ENCODE assay signal across 28 cellular contexts in genomic region chr14:72632727-72633126, GRCh38.
A peak's percentile ranks its signal among the peaks of the same experiment; 100 is the strongest.
DNase-seq lines count a peak whose midpoint lies in the region; ATAC-seq, FAIRE-seq and TF ChIP-seq lines count a peak whose summit lies in the region.
"Had no signal": no experiment of that assay in that cellular context is flagged by ENCODE, and none has a peak within 500 bp of the region (broad histone marks: within the 10 kb centered on the region; RNA-seq: fewer than 3 reads in every experiment).

No MANE protein-coding gene starts in this region.

- TF ChIP-seq CTCF in IMR-90 (conservative IDR thresholded peaks at IDR 0.05; ENCODE audit: low read depth, low read length) (no peak), foreskin keratinocyte (conservative IDR thresholded peaks at IDR 0.05) (no peak), psoas muscle (IDR thresholded peaks at IDR 0.05) (no peak)

- no peak for TF ChIP-seq RAD21 in IMR-90 (IDR thresholded peaks at IDR 0.05; ENCODE audit: low read length)

- H3K4me1 ChIP-seq in IMR-90 (ENCODE audit: control insufficient read depth, insufficient read depth, low read length) (peaks cover 22% of the 10 kb centered on the region), foreskin keratinocyte (peaks cover 30% of the 10 kb centered on the region), psoas muscle (peaks cover 24% of the 10 kb centered on the region)
- H3K4me1 ChIP-seq: BLaER1 had no signal

- POLR2A ChIA-PET in IMR-90 (lab: Charles Lee; ENCODE audit: unreplicated experiment): no interaction called here

- peak overlapping the region; percentile 86 for H2BK15ac ChIP-seq in IMR-90 (ENCODE audit: low read depth, low read length)

- DNase-seq in HTR-8/SVneo (ENCODE audit: insufficient read length, low spot score): no peak
- DNase-seq in IMR-90: no peak
- no peak for DNase-seq in foreskin keratinocyte
- DNase-seq in psoas muscle: no peak
- DNase-seq in NCI-H1694 (lab: John Stamatoyannopoulos, UW): no peak
- no peak for DNase-seq in nucleus accumbens (lab: John Stamatoyannopoulos, UW)
- DNase-seq in NCI-H2196 (lab: John Stamatoyannopoulos, UW; ENCODE audit: unreplicated experiment): no peak
- DNase-seq: 8988T; ACHN; BE2C; C1 segment of cervical spinal cord; CD4-positive, alpha-beta memory T cell; CD4-positive, CD25-positive, alpha-beta regulatory T cell; CD8-positive, alpha-beta memory T cell; COR-L47; DMS 273 treated with DMSO at 0.1 percent for 48 hours; DMS153; DMS53; DMS79; DND-41; EL; GDM1 had no signal

- no peaks in the 10 kb centered on the region for H3K27me3 ChIP-seq in IMR-90 (ENCODE audit: control insufficient read depth, insufficient read depth, low read length)
- H3K27me3 ChIP-seq in foreskin keratinocyte: no peaks in the 10 kb centered on the region
- peaks cover 0 to 2% (median 0%) of the 10 kb centered on the region in 3 donors for H3K27me3 ChIP-seq in psoas muscle (ENCODE audit: insufficient read depth in 3 of 3, low read length in 2 of 3)
- H3K27me3 ChIP-seq: BE2C, BLaER1 had no signal

- H3K9me1 ChIP-seq in IMR-90 (ENCODE audit: insufficient read depth, low read length): peaks cover 7% of the 10 kb centered on the region

- TF ChIP-seq POLR2A in IMR-90 (IDR thresholded peaks at IDR 0.05; ENCODE audit: low read depth, low read length): no peak

- WGBS in IMR-90 (ENCODE audit: extremely low coverage in 2 of 2, insufficient read length in 1 of 2), 2 experiments: 55% methylated on average over 1 of the region's 1 CpG; no CpG with 5 or more reads in 1 of the 2 experiments
- 38 to 62% (median 48%) methylated on average over 1 of the region's 1 CpG for whole genome bisulfite sequencing in psoas muscle, 3 donors

- H4K5ac ChIP-seq in IMR-90 (ENCODE audit: low read depth, low read length): no peak overlapping the region

- H3K27ac ChIP-seq in IMR-90 (ENCODE audit: insufficient read depth, low read length) (no peak overlapping the region), foreskin keratinocyte (peak overlapping the region; percentile 0), psoas muscle (peak overlapping the region; percentile 47)
- H3K27ac ChIP-seq: BLaER1 had no signal

- H2BK120ac ChIP-seq in IMR-90 (ENCODE audit: low read depth, low read length): peak overlapping the region; percentile 83

- CTCF ChIA-PET in IMR-90 (lab: Yijun Ruan, JAX): no interaction called here

- H2BK20ac ChIP-seq in IMR-90 (ENCODE audit: low read depth, low read length): peak overlapping the region; percentile 77; the same call in 1 of the 2 replicates

- in situ Hi-C loops in IMR-90 (cut with MboI; ENCODE audit: low sequenced_read_pairs): no loop called here

- no peak overlapping the region for H3K56ac ChIP-seq in IMR-90 (ENCODE audit: extremely low read depth, insufficient read depth, low read length)

- no peak overlapping the region for H2AFZ ChIP-seq in IMR-90 (replicated peaks; ENCODE audit: low read length, poor library complexity)

- peak overlapping the region; percentile 43; the same call in 1 of the 2 replicates for H4K91ac ChIP-seq in IMR-90 (ENCODE audit: insufficient read depth, low read depth, low read length)

- peak; percentile 48 for FAIRE-seq in HTR-8/SVneo (lab: Jason Lieb, UNC)
- FAIRE-seq: A204.1, GM12878, GM12892, GM18507 had no signal

- peaks cover 0 to 5% of the 10 kb centered on the region in 2 experiments; a peak in 2 of 4 replicates for H3K79me1 ChIP-seq in IMR-90 (ENCODE audit: low read depth in 1 of 2, low read length in 2 of 2)

- ATAC-seq in IMR-90 (ENCODE audit: low read depth) (no peak), foreskin keratinocyte (no peak), psoas muscle (no peak), HG03521 (IDR thresholded peaks at IDR 0.05; ENCODE audit: unreplicated experiment) (no peak)
- ATAC-seq: GM12878 had no signal

- H3K4me2 ChIP-seq in IMR-90 (ENCODE audit: low read depth, low read length): no peak overlapping the region
- H3K4me2 ChIP-seq: BLaER1 had no signal

- peak overlapping the region; percentile 40; the same call in 1 of the 2 replicates for H3K14ac ChIP-seq in IMR-90 (replicated peaks; ENCODE audit: low read depth, low read length)

- H4K8ac ChIP-seq in IMR-90 (ENCODE audit: low read depth in 2 of 2, low read length in 2 of 2): no peak overlapping the region; a peak in 2 of 4 replicates

- peak overlapping the region; percentile 83; the same call in 1 of the 2 replicates for H3K18ac ChIP-seq in IMR-90 (ENCODE audit: low read depth, low read length)

- peak overlapping the region; percentile 25 for H2BK5ac ChIP-seq in IMR-90 (ENCODE audit: low read depth, low read length, poor library complexity, severe bottlenecking)

- H3K23ac ChIP-seq in IMR-90 (ENCODE audit: low read depth, low read length): no peak overlapping the region

- H4K20me1 ChIP-seq in IMR-90 (ENCODE audit: insufficient read depth, low read length): no peaks in the 10 kb centered on the region
- H4K20me1 ChIP-seq: BLaER1 had no signal

- no peaks in the 10 kb centered on the region for H3K9me3 ChIP-seq in IMR-90 (ENCODE audit: control insufficient read depth, insufficient read depth, low read length)
- no peaks in the 10 kb centered on the region for H3K9me3 ChIP-seq in psoas muscle
- H3K9me3 ChIP-seq: BE2C, BLaER1 had no signal

- intact Hi-C loops in IMR-90 (cut with micrococcal nuclease): no loop called here
- intact Hi-C loops in psoas muscle (cut with DNase I): no loop called here

- H3K4me3 ChIP-seq in IMR-90 (ENCODE audit: insufficient read depth, low read depth, low read length): no peak overlapping the region
- H3K4me3 ChIP-seq in psoas muscle: no peak overlapping the region
- H3K4me3 ChIP-seq: BLaER1, GM12878 had no signal

- H3K36me3 ChIP-seq in IMR-90 (ENCODE audit: control insufficient read depth, insufficient read depth, low read length) (no peaks in the 10 kb centered on the region), psoas muscle (ENCODE audit: insufficient read depth in 1 of 2, low read depth in 1 of 2) (no peaks in the 10 kb centered on the region)
- H3K36me3 ChIP-seq: BE2C, BLaER1 had no signal

- H3K9ac ChIP-seq in IMR-90 (ENCODE audit: low read depth, low read length): no peak overlapping the region
- H3K9ac ChIP-seq: BLaER1 had no signal

- H2AK9ac ChIP-seq in IMR-90 (replicated peaks; ENCODE audit: low read depth, low read length, poor library complexity): no peak overlapping the region

- dilution Hi-C loops in IMR-90 (cut with HindIII; ENCODE audit: low sequenced_read_pairs, unreplicated experiment): no loop called here

- peak overlapping the region; percentile 56; the same call in 1 of the 2 replicates for H3K4ac ChIP-seq in IMR-90 (ENCODE audit: low read depth, low read length)

- peak overlapping the region; percentile 81 for H2AK5ac ChIP-seq in IMR-90 (ENCODE audit: low read depth, low read length)

- BruUV-seq in IMR-90 (replicated peaks; lab: Mats Ljungman, UMichigan): no TSS peak

TF ChIP-seq in IMR-90, 13 proteins besides CTCF, POLR2A, EP300 and RAD21:
- TF ChIP-seq CEBPB (IDR thresholded peaks at IDR 0.05; ENCODE audit: low read depth, low read length): no peak
- no peak for TF ChIP-seq RFX5 (IDR thresholded peaks at IDR 0.05; ENCODE audit: low read depth, low read length)
- TF ChIP-seq SMC3 (IDR thresholded peaks at IDR 0.05; ENCODE audit: low read depth, low read length): no peak
- TF ChIP-seq MXI1 (IDR thresholded peaks at IDR 0.05; ENCODE audit: borderline replicate concordance, low read depth, low read length): no peak
- TF ChIP-seq RCOR1 (IDR thresholded peaks at IDR 0.05; ENCODE audit: insufficient replicate concordance, low read length): no peak
- no peak for TF ChIP-seq USF2 (IDR thresholded peaks at IDR 0.05; ENCODE audit: low read depth, low read length)
TF ChIP-seq in IMR-90: peak in this region for 0.
